8 cellular contexts compared by ENCODE assay signal in the genomic region with DNA sequence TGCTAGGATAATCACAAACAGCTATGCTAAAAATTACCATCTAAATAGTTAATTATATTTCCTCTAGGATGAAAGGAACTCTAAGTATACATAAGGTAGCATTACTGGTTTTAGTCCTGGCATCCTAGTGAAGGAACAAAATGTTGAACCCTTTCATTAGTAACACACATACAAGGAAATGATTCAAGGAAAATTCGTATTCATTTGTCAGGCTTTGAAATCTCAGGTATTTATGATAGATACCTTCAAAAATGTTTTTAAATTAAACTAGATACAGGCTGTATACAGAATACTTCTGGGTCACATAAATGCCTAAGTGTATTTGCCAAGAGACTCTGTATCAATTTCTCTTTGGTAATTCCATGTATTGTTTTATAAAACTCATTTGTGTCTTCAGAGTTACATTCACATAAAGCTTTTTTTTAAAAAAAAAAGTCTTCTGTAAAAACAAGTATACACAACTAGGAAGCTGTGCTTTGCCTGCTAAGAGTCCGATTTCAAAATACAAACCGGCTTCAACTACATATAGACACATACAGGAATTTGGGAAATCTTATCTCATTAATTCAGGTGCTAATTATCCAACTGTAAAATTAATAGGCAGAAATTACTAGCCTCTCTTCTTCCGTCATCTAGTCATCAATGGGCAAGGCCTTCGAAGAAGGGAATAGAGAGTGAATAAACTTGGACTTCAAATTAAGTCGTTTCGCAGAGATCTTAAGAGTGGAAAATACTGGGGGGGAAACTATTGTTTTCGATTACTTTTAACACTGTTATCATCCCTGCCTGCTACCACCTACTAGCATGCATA. TPM values are rescaled to one million over a fixed set of nuclear protein-coding genes. Genes with fewer than 3 reads are reported as not detected.
DNase-seq lines count a peak whose midpoint lies in the region; ATAC-seq, FAIRE-seq and TF ChIP-seq lines count a peak whose summit lies in the region.

No MANE protein-coding gene starts in this region.

- H3K4me1 ChIP-seq in GM23338 (ENCODE audit: insufficient read depth) = peaks cover 16% of the 10 kb centered on the region
- peaks cover 14% of the 10 kb centered on the region for H3K4me1 ChIP-seq in foreskin keratinocyte
- H3K4me1 ChIP-seq in small intestine (ENCODE audit: control insufficient read depth in 2 of 2, insufficient read depth in 1 of 2, low read depth in 1 of 2, low read length in 1 of 2) = no peaks in the 10 kb centered on the region
- peaks cover 22% of the 10 kb centered on the region for H3K4me1 ChIP-seq in body of pancreas

- peak overlapping the region; percentile 82 for H3K27ac ChIP-seq in GM23338 (ENCODE audit: low read depth)
- no peak overlapping the region for H3K27ac ChIP-seq in SU-DHL-6 (ENCODE audit: low read depth, low read length)
- peak overlapping the region; percentile 10 for H3K27ac ChIP-seq in foreskin keratinocyte
- H3K27ac ChIP-seq in small intestine (ENCODE audit: low read depth in 1 of 2, low read length in 1 of 2) = no peak overlapping the region
- peak overlapping the region in 1 of 4 donors; percentile 88 for H3K27ac ChIP-seq in body of pancreas

- DNase-seq in GM23338 (ENCODE audit: low spot score) (no peak), foreskin keratinocyte (peak in 1 of 2 donors; percentile 14), small intestine (peak; percentile 4), body of pancreas (no peak)

- H2AFZ ChIP-seq in GM23338 (no peak overlapping the region), SU-DHL-6 (ENCODE audit: low read depth, low read length, severe bottlenecking) (peak overlapping the region; percentile 71)

- H3K27me3 ChIP-seq in GM23338 (ENCODE audit: insufficient read depth) (no peaks in the 10 kb centered on the region), SU-DHL-6 (ENCODE audit: low read length) (no peaks in the 10 kb centered on the region), foreskin keratinocyte (no peaks in the 10 kb centered on the region), small intestine (ENCODE audit: control insufficient read depth in 2 of 2, insufficient read depth in 2 of 2, low read length in 2 of 2) (no peaks in the 10 kb centered on the region), body of pancreas (no peaks in the 10 kb centered on the region)

- WGBS in small intestine, 3 donors = 4 to 13% (median 11%) methylated on average over 8 of the region's 8 CpGs
- WGBS in body of pancreas, 2 donors = 3 to 6% methylated on average over 8 of the region's 8 CpGs

- H3K36me3 ChIP-seq in GM23338 (ENCODE audit: insufficient read depth) = no peaks in the 10 kb centered on the region
- H3K36me3 ChIP-seq in SU-DHL-6 (ENCODE audit: low read length) = no peaks in the 10 kb centered on the region
- no peaks in the 10 kb centered on the region for H3K36me3 ChIP-seq in small intestine (ENCODE audit: control insufficient read depth in 2 of 2, insufficient read depth in 2 of 2, low read length in 2 of 2)
- no peaks in the 10 kb centered on the region for H3K36me3 ChIP-seq in body of pancreas (replicated peaks in 1 of 2; ENCODE audit: insufficient read depth in 1 of 2, low read depth in 2 of 2)

- no peaks in the 10 kb centered on the region for H3F3A ChIP-seq in GM23338 (replicated peaks; ENCODE audit: low read depth)
- peaks cover 16% of the 10 kb centered on the region for H3F3A ChIP-seq in SU-DHL-6 (ENCODE audit: insufficient read depth)

- no peak for TF ChIP-seq POLR2A in body of pancreas (IDR thresholded peaks at IDR 0.05)

- peak overlapping the region; percentile 72 for H3K9ac ChIP-seq in SU-DHL-6 (ENCODE audit: low read length)

- H4K20me1 ChIP-seq in GM23338 (replicated peaks; ENCODE audit: insufficient read depth) (peaks cover 10% of the 10 kb centered on the region; the same call in 1 of the 2 replicates), SU-DHL-6 (ENCODE audit: low read depth, low read length) (peaks cover 11% of the 10 kb centered on the region)

- no peaks in the 10 kb centered on the region for H3K9me3 Mint-ChIP-seq in GM23338

- peak overlapping the region; percentile 95 for H3K27ac Mint-ChIP-seq in GM23338

- TF ChIP-seq CTCF in GM23338 (conservative IDR thresholded peaks at IDR 0.05; ENCODE audit: low read depth in 2 of 2) (no peak), SU-DHL-6 (IDR thresholded peaks at IDR 0.05; ENCODE audit: insufficient read depth, low read length, poor library complexity, severe bottlenecking) (no peak), foreskin keratinocyte (conservative IDR thresholded peaks at IDR 0.05) (no peak), body of pancreas (IDR thresholded peaks at IDR 0.05) (no peak)

- H3K4me2 ChIP-seq in GM23338 (peak overlapping the region; percentile 82), SU-DHL-6 (ENCODE audit: low read depth, low read length, poor library complexity, severe bottlenecking) (peak overlapping the region; percentile 75)

- peak overlapping the region; percentile 88 for H3K4me3 Mint-ChIP-seq in GM23338

- no peaks in the 10 kb centered on the region for H3K9me3 ChIP-seq in SU-DHL-6 (ENCODE audit: insufficient read depth, low read length)
- no peaks in the 10 kb centered on the region for H3K9me3 ChIP-seq in small intestine (ENCODE audit: control insufficient read depth, low read depth)
- no peaks in the 10 kb centered on the region for H3K9me3 ChIP-seq in body of pancreas

- H3K9me2 ChIP-seq in GM23338 (ENCODE audit: insufficient read depth) (no peaks in the 10 kb centered on the region), SU-DHL-6 (replicated peaks; ENCODE audit: insufficient read depth, low read length) (no peaks in the 10 kb centered on the region)

- H3K79me2 ChIP-seq in GM23338 (replicated peaks; ENCODE audit: insufficient read depth) = peaks cover 58% of the 10 kb centered on the region
- H3K79me2 ChIP-seq in SU-DHL-6 (ENCODE audit: insufficient read depth, low read length) = no peaks in the 10 kb centered on the region

- H3K27me3 Mint-ChIP-seq in GM23338 (ENCODE audit: insufficient read depth, low read depth, poor library complexity) = peaks cover 3% of the 10 kb centered on the region

- ATAC-seq in GM23338 = no peak
- ATAC-seq in foreskin keratinocyte = no peak
- ATAC-seq in GM19467 (IDR thresholded peaks at IDR 0.05; ENCODE audit: unreplicated experiment) = no peak
- ATAC-seq in body of pancreas = no peak
- no peak for ATAC-seq in GM18517 (IDR thresholded peaks at IDR 0.05; ENCODE audit: unreplicated experiment)
- ATAC-seq in HG03565 (IDR thresholded peaks at IDR 0.05; ENCODE audit: unreplicated experiment) = no peak

- no peaks in the 10 kb centered on the region for H3K36me3 Mint-ChIP-seq in GM23338 (ENCODE audit: low read depth)

- FAIRE-seq in small intestine (lab: Jason Lieb, UNC) = no peak

- H3K4me3 ChIP-seq in GM23338 = peak overlapping the region; percentile 79
- H3K4me3 ChIP-seq in SU-DHL-6 (ENCODE audit: insufficient read depth, low read length, poor library complexity, severe bottlenecking) = peak overlapping the region; percentile 86
- H3K4me3 ChIP-seq in small intestine (ENCODE audit: low read depth in 1 of 2, low read length in 2 of 2) = peak overlapping the region; percentile 15 to 92
- H3K4me3 ChIP-seq in body of pancreas = peak overlapping the region in 1 of 2 donors; percentile 86

- intact Hi-C loops in body of pancreas (cut with DNase I) = no loop called here

- H3K4me1 Mint-ChIP-seq in GM23338 = peaks cover 14% of the 10 kb centered on the region; the same call in 2 of the 3 replicates

TF ChIP-seq in GM23338, 12 proteins besides CTCF, POLR2A, EP300 and RAD21 (continues in another document):
- TF ChIP-seq NANOG (IDR thresholded peaks at IDR 0.05; ENCODE audit: borderline replicate concordance) (no peak), POLR2AphosphoS5 (IDR thresholded peaks at IDR 0.05; ENCODE audit: low read depth) (no peak), JUNB (IDR thresholded peaks at IDR 0.05; ENCODE audit: unreplicated experiment) (no peak), EZH2phosphoT487 (IDR thresholded peaks at IDR 0.05; ENCODE audit: unreplicated experiment) (no peak), STAT1 (IDR thresholded peaks at IDR 0.05; ENCODE audit: unreplicated experiment) (no peak)
- TF ChIP-seq, protein P1, sequence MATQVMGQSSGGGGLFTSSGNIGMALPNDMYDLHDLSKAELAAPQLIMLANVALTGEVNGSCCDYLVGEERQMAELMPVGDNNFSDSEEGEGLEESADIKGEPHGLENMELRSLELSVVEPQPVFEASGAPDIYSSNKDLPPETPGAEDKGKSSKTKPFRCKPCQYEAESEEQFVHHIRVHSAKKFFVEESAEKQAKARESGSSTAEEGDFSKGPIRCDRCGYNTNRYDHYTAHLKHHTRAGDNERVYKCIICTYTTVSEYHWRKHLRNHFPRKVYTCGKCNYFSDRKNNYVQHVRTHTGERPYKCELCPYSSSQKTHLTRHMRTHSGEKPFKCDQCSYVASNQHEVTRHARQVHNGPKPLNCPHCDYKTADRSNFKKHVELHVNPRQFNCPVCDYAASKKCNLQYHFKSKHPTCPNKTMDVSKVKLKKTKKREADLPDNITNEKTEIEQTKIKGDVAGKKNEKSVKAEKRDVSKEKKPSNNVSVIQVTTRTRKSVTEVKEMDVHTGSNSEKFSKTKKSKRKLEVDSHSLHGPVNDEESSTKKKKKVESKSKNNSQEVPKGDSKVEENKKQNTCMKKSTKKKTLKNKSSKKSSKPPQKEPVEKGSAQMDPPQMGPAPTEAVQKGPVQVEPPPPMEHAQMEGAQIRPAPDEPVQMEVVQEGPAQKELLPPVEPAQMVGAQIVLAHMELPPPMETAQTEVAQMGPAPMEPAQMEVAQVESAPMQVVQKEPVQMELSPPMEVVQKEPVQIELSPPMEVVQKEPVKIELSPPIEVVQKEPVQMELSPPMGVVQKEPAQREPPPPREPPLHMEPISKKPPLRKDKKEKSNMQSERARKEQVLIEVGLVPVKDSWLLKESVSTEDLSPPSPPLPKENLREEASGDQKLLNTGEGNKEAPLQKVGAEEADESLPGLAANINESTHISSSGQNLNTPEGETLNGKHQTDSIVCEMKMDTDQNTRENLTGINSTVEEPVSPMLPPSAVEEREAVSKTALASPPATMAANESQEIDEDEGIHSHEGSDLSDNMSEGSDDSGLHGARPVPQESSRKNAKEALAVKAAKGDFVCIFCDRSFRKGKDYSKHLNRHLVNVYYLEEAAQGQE (IDR thresholded peaks at IDR 0.05; ENCODE audit: unreplicated experiment) = no peak
- TF ChIP-seq, protein P2, sequence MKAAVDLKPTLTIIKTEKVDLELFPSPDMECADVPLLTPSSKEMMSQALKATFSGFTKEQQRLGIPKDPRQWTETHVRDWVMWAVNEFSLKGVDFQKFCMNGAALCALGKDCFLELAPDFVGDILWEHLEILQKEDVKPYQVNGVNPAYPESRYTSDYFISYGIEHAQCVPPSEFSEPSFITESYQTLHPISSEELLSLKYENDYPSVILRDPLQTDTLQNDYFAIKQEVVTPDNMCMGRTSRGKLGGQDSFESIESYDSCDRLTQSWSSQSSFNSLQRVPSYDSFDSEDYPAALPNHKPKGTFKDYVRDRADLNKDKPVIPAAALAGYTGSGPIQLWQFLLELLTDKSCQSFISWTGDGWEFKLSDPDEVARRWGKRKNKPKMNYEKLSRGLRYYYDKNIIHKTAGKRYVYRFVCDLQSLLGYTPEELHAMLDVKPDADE (IDR thresholded peaks at IDR 0.05) = no peak

RNA-seq across cellular contexts. Expression of a gene that starts 1.3 kb away (rescaled TPM):
- total RNA-seq in GM23338 (2014; rRNA removed; shearing (Covaris generic)) = 18.6 and 18.9 TPM in 2 replicates
- polyA plus RNA-seq in GM23338 (2016; fragmentation: Nextera tagmentation; extraction: Ambion mirVana) (20.2 and 28.3 TPM in 2 replicates), foreskin keratinocyte (1.2 and 1.4 TPM in 2 replicates), small intestine (1 to 10 TPM; 5.4 to 7.8 (median 7.2) TPM)
- total RNA-seq in foreskin keratinocyte (11.9 and 12.4 TPM in 2 replicates), body of pancreas (10 to 100 TPM; 23.9 to 32.0 TPM)

Comparison
In these comparisons a context has a peak if more than half of its experiments do, and no peak if none do; other contexts are left out.
1. H3K27ac ChIP-seq: peak in GM23338 (single experiment) and foreskin keratinocyte (single experiment); none in SU-DHL-6 (single experiment) and small intestine (0 of 2).